25 cellular contexts compared by ENCODE assay signal in the genomic region with DNA sequence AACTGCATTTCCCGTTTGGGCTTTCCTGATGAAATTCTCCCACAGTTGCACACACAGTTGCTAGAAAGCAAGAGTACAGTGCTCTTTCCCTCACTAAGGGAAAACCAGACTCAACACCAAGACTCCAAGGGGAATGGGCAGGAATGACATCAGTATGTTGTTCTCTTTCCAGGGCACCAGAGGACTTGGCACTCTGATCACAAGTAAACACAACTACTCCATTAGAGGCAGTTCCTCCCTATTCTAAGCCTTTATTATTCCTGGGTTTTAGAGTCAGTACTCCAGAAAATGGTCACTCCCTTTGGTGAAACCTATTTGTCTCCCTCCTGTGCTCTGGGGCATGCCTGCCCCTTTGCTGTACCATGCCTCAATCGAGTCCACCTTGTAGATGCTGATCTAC.
"Had no signal": no experiment of that assay in that cellular context is flagged by ENCODE, and none has a peak within 500 bp of the region (broad histone marks: within the 10 kb centered on the region; RNA-seq: fewer than 3 reads in every experiment).

No MANE protein-coding gene starts in this region.

- H3K4me1 Mint-ChIP-seq: central memory CD8-positive, alpha-beta T cell; stimulated activated naive B cell treated with anti-CD40 and anti-IgM and Interleukin-4, amounts not matched to agents 10 μg/mL and 1 μg/mL and 100 μg/mL, for 72 hours had no signal

- H3K27ac Mint-ChIP-seq: dendritic cell treated with granulocyte-macrophage colony-stimulating factor and Interleukin-4, amounts not matched to agents 40 ng/mL and 50 ng/mL, for 4 days; memory B cell; naive thymus-derived CD8-positive, alpha-beta T cell; nephron progenitor cell; stimulated activated naive B cell treated with anti-CD40 and anti-IgM and Interleukin-4, amounts not matched to agents 10 μg/mL and 1 μg/mL and 100 μg/mL, for 72 hours; stimulated activated naive CD8-positive, alpha-beta T cell treated with anti-CD3 and anti-CD28 coated beads, Interleukin-15, Interleukin-2, amounts not matched to agents 100 ng/mL and 50 ng/mL, for 24 hours had no signal

- H3K36me3 ChIP-seq: colonic mucosa, ovary, right lobe of liver had no signal

- H3K27me3 Mint-ChIP-seq: central memory CD8-positive, alpha-beta T cell; dendritic cell treated with granulocyte-macrophage colony-stimulating factor and Interleukin-4, amounts not matched to agents 40 ng/mL and 50 ng/mL, for 4 days; effector memory CD8-positive, alpha-beta T cell; memory B cell; naive thymus-derived CD8-positive, alpha-beta T cell; stimulated activated naive B cell treated with anti-CD40 and anti-IgM and Interleukin-4, amounts not matched to agents 10 μg/mL and 1 μg/mL and 100 μg/mL, for 72 hours; stimulated activated naive CD8-positive, alpha-beta T cell treated with anti-CD3 and anti-CD28 coated beads, Interleukin-15, Interleukin-2, amounts not matched to agents 100 ng/mL and 50 ng/mL, for 24 hours had no signal

- H3K9me3 ChIP-seq: colonic mucosa, esophagus squamous epithelium, lower lobe of right lung, ovary, right lobe of liver, thoracic aorta, tibial nerve, upper lobe of left lung had no signal

- H3K4me3 ChIP-seq: colonic mucosa, esophagus squamous epithelium, lower lobe of right lung, ovary, right lobe of liver, thoracic aorta, tibial nerve, upper lobe of left lung had no signal

- H3K27ac ChIP-seq: colonic mucosa, esophagus squamous epithelium, lower lobe of right lung, ovary, right lobe of liver, thoracic aorta, tibial nerve, upper lobe of left lung had no signal

- DNase-seq: colonic mucosa; effector memory CD8-positive, alpha-beta T cell; erythroblast; esophagus squamous epithelium; kidney glomerular epithelial cell; left ventricle myocardium superior; lower lobe of right lung; naive thymus-derived CD8-positive, alpha-beta T cell; nephron progenitor cell; occipital lobe; ovary; posterior cingulate gyrus; retina; right lobe of liver; small intestine; stimulated activated CD4-positive, alpha-beta T cell treated with anti-CD3 and anti-CD28 coated beads, Interleukin-15, amount 100 ng/mL, for 24 hours; stimulated activated CD4-positive, alpha-beta T cell treated with anti-CD3 and anti-CD28 coated beads, Interleukin-2, amount 100 ng/mL, for 48 hours; stimulated activated naive B cell treated with anti-CD40 and anti-IgM and Interleukin-4, amounts not matched to agents 10 μg/mL and 1 μg/mL and 100 μg/mL, for 72 hours; upper lobe of left lung had no signal

- H3K4me1 ChIP-seq: colonic mucosa, right lobe of liver had no signal

- H3K4me3 Mint-ChIP-seq: central memory CD8-positive, alpha-beta T cell; dendritic cell treated with granulocyte-macrophage colony-stimulating factor and Interleukin-4, amounts not matched to agents 40 ng/mL and 50 ng/mL, for 4 days; effector memory CD8-positive, alpha-beta T cell; memory B cell; naive thymus-derived CD8-positive, alpha-beta T cell; nephron progenitor cell; stimulated activated naive B cell treated with anti-CD40 and anti-IgM and Interleukin-4, amounts not matched to agents 10 μg/mL and 1 μg/mL and 100 μg/mL, for 72 hours; stimulated activated naive CD8-positive, alpha-beta T cell treated with anti-CD3 and anti-CD28 coated beads, Interleukin-15, Interleukin-2, amounts not matched to agents 100 ng/mL and 50 ng/mL, for 24 hours had no signal

- H3K27me3 ChIP-seq: colonic mucosa, esophagus squamous epithelium, ovary, right lobe of liver, tibial nerve, upper lobe of left lung had no signal

- ATAC-seq: effector memory CD8-positive, alpha-beta T cell; left ventricle myocardium superior; lower lobe of right lung; naive thymus-derived CD8-positive, alpha-beta T cell; right lobe of liver; stimulated activated naive B cell treated with anti-CD40 and anti-IgM and Interleukin-4, amounts not matched to agents 10 μg/mL and 1 μg/mL and 100 μg/mL, for 72 hours had no signal

- H3K9me3 Mint-ChIP-seq: central memory CD8-positive, alpha-beta T cell; dendritic cell treated with granulocyte-macrophage colony-stimulating factor and Interleukin-4, amounts not matched to agents 40 ng/mL and 50 ng/mL, for 4 days; effector memory CD8-positive, alpha-beta T cell; memory B cell; naive thymus-derived CD8-positive, alpha-beta T cell; nephron progenitor cell; stimulated activated naive B cell treated with anti-CD40 and anti-IgM and Interleukin-4, amounts not matched to agents 10 μg/mL and 1 μg/mL and 100 μg/mL, for 72 hours; stimulated activated naive CD8-positive, alpha-beta T cell treated with anti-CD3 and anti-CD28 coated beads, Interleukin-15, Interleukin-2, amounts not matched to agents 100 ng/mL and 50 ng/mL, for 24 hours had no signal
